In genomic region chr14:71646518-71646917, GRCh38 we compare ENCODE assay signal across 1 cellular context.
TF ChIP-seq lines count a peak whose summit lies in the region.

No MANE protein-coding gene starts in this region.

TF ChIP-seq in GM23338, 12 proteins besides CTCF, POLR2A, EP300 and RAD21 (continued from another document):
- no peak for TF ChIP-seq ETS1 (IDR thresholded peaks at IDR 0.05)
- TF ChIP-seq JUNB (IDR thresholded peaks at IDR 0.05; ENCODE audit: unreplicated experiment): no peak
- no peak for TF ChIP-seq NANOG (IDR thresholded peaks at IDR 0.05; ENCODE audit: borderline replicate concordance)
- TF ChIP-seq ZNF462 (CRISPR knock-in tag; IDR thresholded peaks at IDR 0.05): no peak
- TF ChIP-seq EZH2 (IDR thresholded peaks at IDR 0.05; ENCODE audit: low read depth, unreplicated experiment): no peak
